28 cellular contexts compared by ENCODE assay signal in the genomic region with DNA sequence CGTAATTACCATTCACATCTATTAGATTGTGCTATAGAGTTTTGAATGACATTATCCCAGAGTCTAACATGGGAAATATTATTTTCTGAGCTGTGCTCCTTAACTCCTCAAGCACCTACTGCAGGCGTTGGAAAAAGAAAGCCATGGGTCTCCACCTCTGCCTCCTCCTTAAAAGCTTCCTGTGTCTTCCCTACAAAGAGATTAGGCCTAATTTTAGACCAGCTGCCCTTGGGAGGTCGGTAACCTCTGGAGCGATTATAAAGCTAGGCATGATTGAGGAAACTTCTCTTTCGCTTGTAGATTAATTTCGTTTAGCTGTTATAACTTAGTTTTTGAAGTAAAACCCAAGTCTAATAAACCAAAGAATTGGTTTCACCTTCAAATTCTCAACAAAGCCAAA.
"Had no signal": no experiment of that assay in that cellular context is flagged by ENCODE, and none has a peak within 500 bp of the region (broad histone marks: within the 10 kb centered on the region; RNA-seq: fewer than 3 reads in every experiment).

No MANE protein-coding gene starts in this region.

- H3K27ac Mint-ChIP-seq: activated CD4-positive, alpha-beta memory T cell treated with anti-CD3 and anti-CD28 coated beads, Interleukin-2, amount 10 ng/mL, durations not matched to agents 7 days and 5 days; activated CD4-positive, alpha-beta T cell treated with anti-CD3 and anti-CD28 coated beads, Interleukin-2, amount 10 ng/mL, durations not matched to agents 7 days and 5 days; activated naive CD4-positive, alpha-beta T cell treated with anti-CD3 and anti-CD28 coated beads, Interleukin-2, amount 50 U/mL, for 24 hours; activated naive CD8-positive, alpha-beta T cell treated with anti-CD3 and anti-CD28 coated beads, Interleukin-2, amount 50 U/mL, for 24 hours; activated T-cell treated with anti-CD3 and anti-CD28 coated beads, Interleukin-2, amount 50 U/mL, for 24 hours; activated T-helper 17 cell treated with anti-CD3 and anti-CD28 coated beads, Interleukin-2, amount 50 U/mL, for 72 hours; naive thymus-derived CD8-positive, alpha-beta T cell; progenitor cell of endocrine pancreas; stimulated activated effector memory CD8-positive, alpha-beta T cell treated with anti-CD3 and anti-CD28 coated beads, Interleukin-12 subunit alpha, Interleukin-12 subunit beta, amount 100 ng/mL, for 72 hours; stimulated activated naive CD8-positive, alpha-beta T cell treated with anti-CD3 and anti-CD28 coated beads, Interleukin-15, amount 100 ng/mL, for 72 hours; type B pancreatic cell; WTC11 had no signal

- H3K9me3 ChIP-seq: colonic mucosa, esophagus squamous epithelium, ovary, uterus had no signal

- H3K36me3 ChIP-seq: colonic mucosa, esophagus squamous epithelium, ovary, uterus had no signal

- H3K27me3 ChIP-seq: colonic mucosa, esophagus squamous epithelium, ovary, uterus had no signal

- H3K4me3 Mint-ChIP-seq: activated CD4-positive, alpha-beta memory T cell treated with anti-CD3 and anti-CD28 coated beads, Interleukin-2, amount 10 ng/mL, durations not matched to agents 7 days and 5 days; activated CD4-positive, alpha-beta T cell treated with anti-CD3 and anti-CD28 coated beads, Interleukin-2, amount 10 ng/mL, durations not matched to agents 7 days and 5 days; activated naive CD4-positive, alpha-beta T cell treated with anti-CD3 and anti-CD28 coated beads, Interleukin-2, amount 50 U/mL, for 24 hours; activated naive CD8-positive, alpha-beta T cell treated with anti-CD3 and anti-CD28 coated beads, Interleukin-2, amount 50 U/mL, for 24 hours; activated T-cell treated with anti-CD3 and anti-CD28 coated beads, Interleukin-2, amount 50 U/mL, for 24 hours; activated T-helper 17 cell treated with anti-CD3 and anti-CD28 coated beads, Interleukin-2, amount 50 U/mL, for 72 hours; naive thymus-derived CD8-positive, alpha-beta T cell; stimulated activated effector memory CD8-positive, alpha-beta T cell treated with anti-CD3 and anti-CD28 coated beads, Interleukin-12 subunit alpha, Interleukin-12 subunit beta, amount 100 ng/mL, for 72 hours; stimulated activated naive CD8-positive, alpha-beta T cell treated with anti-CD3 and anti-CD28 coated beads, Interleukin-15, amount 100 ng/mL, for 72 hours; type B pancreatic cell; WTC11 had no signal

- H3K4me3 ChIP-seq: colonic mucosa, esophagus squamous epithelium, ovary, skin epidermis, uterus had no signal

- DNase-seq: activated CD4-positive, alpha-beta memory T cell treated with anti-CD3 and anti-CD28 coated beads, Interleukin-2, amount 10 ng/mL, durations not matched to agents 7 days and 5 days; activated CD4-positive, alpha-beta T cell treated with anti-CD3 and anti-CD28 coated beads for 1 hour; activated CD4-positive, alpha-beta T cell treated with anti-CD3 and anti-CD28 coated beads, Interleukin-2, amount 10 ng/mL, durations not matched to agents 7 days and 5 days; activated CD8-positive, alpha-beta memory T cell treated with anti-CD3 and anti-CD28 coated beads, Interleukin-2, amount 50 U/mL, for 48 hours; activated gamma-delta T cell treated with Interleukin-2 at 50 U/mL for 16 hours; activated naive CD8-positive, alpha-beta T cell treated with anti-CD3 and anti-CD28 coated beads, Interleukin-2, amount 50 U/mL, for 24 hours; activated T-cell treated with anti-CD3 and anti-CD28 coated beads, Interleukin-2, amount 50 U/mL, for 24 hours; cerebellar nuclear complex; colonic mucosa; effector CD8-positive, alpha-beta T cell; esophagus squamous epithelium; foreskin melanocyte; naive thymus-derived CD8-positive, alpha-beta T cell; ovary; stimulated activated CD4-positive, alpha-beta T cell treated with anti-CD3 and anti-CD28 coated beads, Interleukin-4, amount 100 ng/mL, for 24 hours; stimulated activated naive CD8-positive, alpha-beta T cell treated with anti-CD3 and anti-CD28 coated beads, Interleukin-15, amount 100 ng/mL, for 72 hours; substantia nigra; T-helper 2 cell; uterus had no signal

- H3K4me1 ChIP-seq: colonic mucosa, uterus had no signal

- H3K36me3 Mint-ChIP-seq: activated naive CD4-positive, alpha-beta T cell treated with anti-CD3 and anti-CD28 coated beads, Interleukin-2, amount 50 U/mL, for 24 hours; naive thymus-derived CD8-positive, alpha-beta T cell; stimulated activated effector memory CD8-positive, alpha-beta T cell treated with anti-CD3 and anti-CD28 coated beads, Interleukin-12 subunit alpha, Interleukin-12 subunit beta, amount 100 ng/mL, for 72 hours had no signal

- H3K27ac ChIP-seq: colonic mucosa, epithelial cell of prostate, esophagus squamous epithelium, ovary, skin epidermis, uterus had no signal

- ATAC-seq: activated naive CD8-positive, alpha-beta T cell treated with anti-CD3 and anti-CD28 coated beads, Interleukin-2, amount 50 U/mL, for 24 hours; activated T-helper 17 cell treated with anti-CD3 and anti-CD28 coated beads, Interleukin-2, amount 50 U/mL, for 72 hours; naive thymus-derived CD8-positive, alpha-beta T cell; sciatic nerve; stimulated activated effector memory CD8-positive, alpha-beta T cell treated with anti-CD3 and anti-CD28 coated beads, Interleukin-12 subunit alpha, Interleukin-12 subunit beta, amount 100 ng/mL, for 72 hours; stimulated activated naive CD8-positive, alpha-beta T cell treated with anti-CD3 and anti-CD28 coated beads, Interleukin-15, amount 100 ng/mL, for 72 hours; WTC11 had no signal

- H3K27me3 Mint-ChIP-seq: activated CD4-positive, alpha-beta memory T cell treated with anti-CD3 and anti-CD28 coated beads, Interleukin-2, amount 10 ng/mL, durations not matched to agents 7 days and 5 days; activated CD4-positive, alpha-beta T cell treated with anti-CD3 and anti-CD28 coated beads, Interleukin-2, amount 10 ng/mL, durations not matched to agents 7 days and 5 days; activated naive CD4-positive, alpha-beta T cell treated with anti-CD3 and anti-CD28 coated beads, Interleukin-2, amount 50 U/mL, for 24 hours; activated naive CD8-positive, alpha-beta T cell treated with anti-CD3 and anti-CD28 coated beads, Interleukin-2, amount 50 U/mL, for 24 hours; activated T-cell treated with anti-CD3 and anti-CD28 coated beads, Interleukin-2, amount 50 U/mL, for 24 hours; activated T-helper 17 cell treated with anti-CD3 and anti-CD28 coated beads, Interleukin-2, amount 50 U/mL, for 72 hours; naive thymus-derived CD8-positive, alpha-beta T cell; progenitor cell of endocrine pancreas; stimulated activated naive CD8-positive, alpha-beta T cell treated with anti-CD3 and anti-CD28 coated beads, Interleukin-15, amount 100 ng/mL, for 72 hours; type B pancreatic cell had no signal

- H3K9me3 Mint-ChIP-seq: activated naive CD4-positive, alpha-beta T cell treated with anti-CD3 and anti-CD28 coated beads, Interleukin-2, amount 50 U/mL, for 24 hours; activated T-cell treated with anti-CD3 and anti-CD28 coated beads, Interleukin-2, amount 50 U/mL, for 24 hours; type B pancreatic cell had no signal

- H3K4me1 Mint-ChIP-seq: activated CD4-positive, alpha-beta memory T cell treated with anti-CD3 and anti-CD28 coated beads, Interleukin-2, amount 10 ng/mL, durations not matched to agents 7 days and 5 days; activated CD4-positive, alpha-beta T cell treated with anti-CD3 and anti-CD28 coated beads, Interleukin-2, amount 10 ng/mL, durations not matched to agents 7 days and 5 days; activated naive CD4-positive, alpha-beta T cell treated with anti-CD3 and anti-CD28 coated beads, Interleukin-2, amount 50 U/mL, for 24 hours; activated naive CD8-positive, alpha-beta T cell treated with anti-CD3 and anti-CD28 coated beads, Interleukin-2, amount 50 U/mL, for 24 hours; activated T-helper 17 cell treated with anti-CD3 and anti-CD28 coated beads, Interleukin-2, amount 50 U/mL, for 72 hours; naive thymus-derived CD8-positive, alpha-beta T cell; stimulated activated effector memory CD8-positive, alpha-beta T cell treated with anti-CD3 and anti-CD28 coated beads, Interleukin-12 subunit alpha, Interleukin-12 subunit beta, amount 100 ng/mL, for 72 hours; stimulated activated naive CD8-positive, alpha-beta T cell treated with anti-CD3 and anti-CD28 coated beads, Interleukin-15, amount 100 ng/mL, for 72 hours had no signal
